27 cellular contexts compared by ENCODE assay signal in the genomic region with DNA sequence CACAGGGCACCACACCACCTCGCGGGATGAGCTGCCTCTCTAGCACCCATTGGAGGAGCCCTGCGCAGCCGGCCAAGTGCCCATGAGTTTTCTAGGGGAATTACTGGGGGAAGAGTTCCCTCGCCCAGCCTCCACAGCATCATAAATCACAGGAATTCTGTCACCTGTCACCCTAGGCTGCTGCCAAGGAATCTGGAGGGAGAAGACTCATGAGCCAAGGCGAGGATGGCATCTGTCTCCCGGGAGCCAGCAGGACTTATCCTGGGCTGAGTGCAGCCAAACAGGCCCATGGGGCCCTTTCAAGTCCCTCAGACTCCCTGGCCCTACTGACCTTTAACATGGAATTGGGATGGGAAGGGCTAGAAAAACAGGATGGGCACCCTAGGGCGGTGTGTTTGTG. TPM values are rescaled to one million over a fixed set of nuclear protein-coding genes. Genes with fewer than 3 reads are reported as not detected.
"Had no signal": no experiment of that assay in that cellular context is flagged by ENCODE, and none has a peak within 500 bp of the region (broad histone marks: within the 10 kb centered on the region; RNA-seq: fewer than 3 reads in every experiment).

No MANE protein-coding gene starts in this region.

- H3K36me3 Mint-ChIP-seq: memory B cell; mesothelial cell of epicardium; natural killer cell treated with Interleukin-12 subunit alpha and Interleukin-12 subunit beta and Interleukin-15 and Interleukin-18, amount 100 ng/mL, for 72 hours; stimulated activated naive B cell treated with anti-CD40 and anti-IgM and Interleukin-4, amounts not matched to agents 10 μg/mL and 1 μg/mL and 100 μg/mL, for 72 hours had no signal

- H3K27me3 ChIP-seq: testis, tibial nerve had no signal

- H3K9me3 Mint-ChIP-seq: memory B cell; mesothelial cell of epicardium; natural killer cell treated with Interleukin-12 subunit alpha and Interleukin-12 subunit beta and Interleukin-15 and Interleukin-18, amount 100 ng/mL, for 72 hours; stimulated activated naive B cell treated with anti-CD40 and anti-IgM and Interleukin-4, amounts not matched to agents 10 μg/mL and 1 μg/mL and 100 μg/mL, for 72 hours; stimulated activated naive CD8-positive, alpha-beta T cell treated with anti-CD3 and anti-CD28 coated beads, Interleukin-15, amount 100 ng/mL, for 72 hours had no signal

- ATAC-seq: esophagus mucosa; left lobe of liver; natural killer cell treated with Interleukin-12 subunit alpha and Interleukin-12 subunit beta and Interleukin-15 and Interleukin-18, amount 100 ng/mL, for 72 hours; sciatic nerve; stimulated activated naive B cell treated with anti-CD40 and anti-IgM and Interleukin-4, amounts not matched to agents 10 μg/mL and 1 μg/mL and 100 μg/mL, for 72 hours; stimulated activated naive CD8-positive, alpha-beta T cell treated with anti-CD3 and anti-CD28 coated beads, Interleukin-15, amount 100 ng/mL, for 72 hours had no signal

- H3K4me1 ChIP-seq: heart left ventricle, testis, tibial nerve had no signal

- H3K27ac Mint-ChIP-seq: memory B cell; mesothelial cell of epicardium; natural killer cell treated with Interleukin-12 subunit alpha and Interleukin-12 subunit beta and Interleukin-15 and Interleukin-18, amount 100 ng/mL, for 72 hours; stimulated activated naive B cell treated with anti-CD40 and anti-IgM and Interleukin-4, amounts not matched to agents 10 μg/mL and 1 μg/mL and 100 μg/mL, for 72 hours had no signal

- H3K36me3 ChIP-seq: heart left ventricle, tibial nerve had no signal

- H3K27ac ChIP-seq: heart left ventricle, skin epidermis, testis, tibial nerve had no signal

- H3K4me3 ChIP-seq: heart left ventricle, skin epidermis, testis, tibial nerve had no signal

- H3K4me1 Mint-ChIP-seq: memory B cell; stimulated activated naive B cell treated with anti-CD40 and anti-IgM and Interleukin-4, amounts not matched to agents 10 μg/mL and 1 μg/mL and 100 μg/mL, for 72 hours had no signal

- H3K9me3 ChIP-seq: heart left ventricle, testis, tibial nerve had no signal

- DNase-seq: effector memory CD4-positive, alpha-beta T cell; heart left ventricle; hippocampal formation; kidney glomerular epithelial cell; occipital lobe; stimulated activated CD4-positive, alpha-beta T cell treated with anti-CD3 and anti-CD28 coated beads, Interleukin-2, amount 100 ng/mL, for 24 hours; stimulated activated CD4-positive, alpha-beta T cell treated with anti-CD3 and anti-CD28 coated beads, Interleukin-4, amount 100 ng/mL, for 4 hours; stimulated activated naive B cell treated with anti-CD40 and anti-IgM and Interleukin-4, amounts not matched to agents 10 μg/mL and 1 μg/mL and 100 μg/mL, for 72 hours; stimulated activated naive CD8-positive, alpha-beta T cell treated with anti-CD3 and anti-CD28 coated beads, Interleukin-15, amount 100 ng/mL, for 72 hours; testis had no signal

- H3K4me3 Mint-ChIP-seq: memory B cell; mesothelial cell of epicardium; natural killer cell treated with Interleukin-12 subunit alpha and Interleukin-12 subunit beta and Interleukin-15 and Interleukin-18, amount 100 ng/mL, for 72 hours; stimulated activated naive B cell treated with anti-CD40 and anti-IgM and Interleukin-4, amounts not matched to agents 10 μg/mL and 1 μg/mL and 100 μg/mL, for 72 hours; stimulated activated naive CD8-positive, alpha-beta T cell treated with anti-CD3 and anti-CD28 coated beads, Interleukin-15, amount 100 ng/mL, for 72 hours had no signal

RNA-seq across cellular contexts. Expression of gene CCDC197, which starts 21.2 kb away (rescaled TPM):
- total RNA-seq: esophagus mucosa; fibroblast of lung; frontal cortex; glomerular endothelial cell; left lobe of liver; lower leg skin; mesothelial cell of epicardium; mucosa of gallbladder; myocyte; natural killer cell treated with Interleukin-12 subunit alpha and Interleukin-12 subunit beta and Interleukin-15 and Interleukin-18, amount 100 ng/mL, for 72 hours; occipital lobe; pulmonary artery endothelial cell; sciatic nerve; subcutaneous adipose tissue; tibial nerve; ureter had no signal
- polyA plus RNA-seq: fibroblast of lung had no signal

RNA-seq across cellular contexts. Expression of gene ASB2, which starts 41.9 kb away (rescaled TPM):
- total RNA-seq: occipital lobe, pulmonary artery endothelial cell had no signal
